25 cellular contexts compared by ENCODE assay signal in the genomic region with DNA sequence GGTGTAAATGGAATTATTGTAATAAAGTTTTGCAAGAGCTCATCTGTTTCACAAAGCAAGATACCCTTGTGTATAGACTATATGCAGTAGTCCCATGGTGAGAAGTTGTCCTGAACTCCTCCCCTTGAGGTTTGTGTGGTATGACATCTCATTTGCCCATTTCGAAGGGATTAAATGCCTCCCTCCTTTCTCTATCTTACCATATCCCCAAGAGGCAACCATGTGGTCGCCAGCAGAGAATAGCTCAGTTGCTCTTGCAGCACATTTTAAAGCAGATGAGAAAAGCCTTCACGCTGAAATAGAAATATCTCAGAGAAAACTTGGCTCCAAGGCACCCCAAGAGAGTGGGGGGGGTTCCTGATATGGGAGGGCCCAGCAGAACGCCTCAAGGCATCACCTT. TPM values are rescaled to one million over a fixed set of nuclear protein-coding genes. Genes with fewer than 3 reads are reported as not detected.
DNase-seq lines count a peak whose midpoint lies in the region; ATAC-seq and TF ChIP-seq lines count a peak whose summit lies in the region.
"Had no signal": no experiment of that assay in that cellular context is flagged by ENCODE, and none has a peak within 500 bp of the region (broad histone marks: within the 10 kb centered on the region; RNA-seq: fewer than 3 reads in every experiment).

No MANE protein-coding gene starts in this region.

- no peak overlapping the region for H2AK5ac ChIP-seq in neuronal stem cell (ENCODE audit: low read depth, low read length)

- no peak overlapping the region for H3K4ac ChIP-seq in neuronal stem cell (ENCODE audit: low read length)

- peaks cover 78% of the 10 kb centered on the region for H3K27me3 Mint-ChIP-seq in activated T-cell treated with anti-CD3 and anti-CD28 coated beads, Interleukin-2, amount 50 U/mL, for 72 hours (ENCODE audit: low read depth)

- peaks cover 2 to 4% of the 10 kb centered on the region in 2 donors for H3K36me3 Mint-ChIP-seq in activated T-cell treated with anti-CD3 and anti-CD28 coated beads, Interleukin-2, amount 50 U/mL, for 72 hours (ENCODE audit: insufficient read depth in 2 of 2)
- H3K36me3 Mint-ChIP-seq: immature natural killer cell; stimulated activated memory B cell treated with anti-CD40 and anti-IgM and Interleukin-4, amounts not matched to agents 10 μg/mL and 1 μg/mL and 100 μg/mL, for 72 hours had no signal

- no peak for ATAC-seq in activated T-cell treated with anti-CD3 and anti-CD28 coated beads, Interleukin-2, amount 50 U/mL, for 72 hours (replicated peaks in 1 of 2)
- ATAC-seq in HG03342 (IDR thresholded peaks at IDR 0.05; ENCODE audit: unreplicated experiment) (no peak), HG02678 (IDR thresholded peaks at IDR 0.05; ENCODE audit: unreplicated experiment) (no peak)
- ATAC-seq: K562; psoas muscle; stimulated activated memory B cell treated with anti-CD40 and anti-IgM and Interleukin-4, amounts not matched to agents 10 μg/mL and 1 μg/mL and 100 μg/mL, for 72 hours had no signal

- no peaks in the 10 kb centered on the region for H3K9me3 Mint-ChIP-seq in activated T-cell treated with anti-CD3 and anti-CD28 coated beads, Interleukin-2, amount 50 U/mL, for 72 hours
- H3K9me3 Mint-ChIP-seq: activated CD4-positive, alpha-beta memory T cell treated with anti-CD3 and anti-CD28 coated beads, Interleukin-2, amount 10 ng/mL, durations not matched to agents 7 days and 5 days; activated T-cell treated with anti-CD3 and anti-CD28 coated beads, Interleukin-2, amount 50 U/mL, for 24 hours; CD4-positive, alpha-beta T cell; stimulated activated memory B cell treated with anti-CD40 and anti-IgM and Interleukin-4, amounts not matched to agents 10 μg/mL and 1 μg/mL and 100 μg/mL, for 72 hours had no signal

- H3K4me1 Mint-ChIP-seq in activated T-cell treated with anti-CD3 and anti-CD28 coated beads, Interleukin-2, amount 50 U/mL, for 72 hours (ENCODE audit: low read depth): peaks cover 8% of the 10 kb centered on the region

- H3F3A ChIP-seq in MM.1S (ENCODE audit: insufficient read depth, low read length): no peaks in the 10 kb centered on the region

- H3K36me3 ChIP-seq in H7 (replicated peaks; ENCODE audit: control insufficient read depth, insufficient read depth, low read length) (peaks cover 14% of the 10 kb centered on the region), NT2/D1 (ENCODE audit: insufficient read depth, insufficient read length, low read length) (peaks cover 53% of the 10 kb centered on the region), neuronal stem cell (replicated peaks in 1 of 2; ENCODE audit: control insufficient read depth in 2 of 2, insufficient read depth in 2 of 2, low read length in 2 of 2) (peaks cover 0 to 3% of the 10 kb centered on the region in 2 donors), MM.1S (replicated peaks; ENCODE audit: insufficient read depth, low read length) (no peaks in the 10 kb centered on the region)
- H3K36me3 ChIP-seq: left ventricle myocardium inferior, neutrophil, thoracic aorta had no signal

- no CpG with 5 or more reads among the region's 4 CpGs for WGBS in neuronal stem cell (ENCODE audit: extremely low coverage in 2 of 2, insufficient read length in 2 of 2, insufficient replicate concordance in 1 of 2), 2 donors

- H3K4me1 ChIP-seq in NT2/D1 (ENCODE audit: insufficient read depth, insufficient read length) (no peaks in the 10 kb centered on the region), neuronal stem cell (ENCODE audit: control insufficient read depth in 2 of 2, insufficient read depth in 1 of 2, low read depth in 1 of 2, low read length in 2 of 2) (peaks cover 14 to 15% of the 10 kb centered on the region in 2 donors), MM.1S (ENCODE audit: low read length) (no peaks in the 10 kb centered on the region)

- H2BK5ac ChIP-seq in neuronal stem cell (ENCODE audit: low read length): no peak overlapping the region

- peak overlapping the region; percentile 57 for H3K9ac ChIP-seq in NT2/D1 (ENCODE audit: insufficient read length, low read depth)
- no peak overlapping the region for H3K9ac ChIP-seq in neuronal stem cell (ENCODE audit: low read depth, low read length, poor library complexity)
- no peak overlapping the region for H3K9ac ChIP-seq in MM.1S (ENCODE audit: low read length)

- H3K14ac ChIP-seq in neuronal stem cell (ENCODE audit: low read length): no peak overlapping the region

- H3K27me3 ChIP-seq in H7 (ENCODE audit: control insufficient read depth, insufficient read depth, low read length): no peaks in the 10 kb centered on the region
- H3K27me3 ChIP-seq in NT2/D1 (ENCODE audit: insufficient read depth, insufficient read length): no peaks in the 10 kb centered on the region
- H3K27me3 ChIP-seq in neuronal stem cell (ENCODE audit: control insufficient read depth in 3 of 3, insufficient read depth in 3 of 3, low read depth in 1 of 3, low read length in 3 of 3): no peaks in the 10 kb centered on the region
- peaks cover 17% of the 10 kb centered on the region for H3K27me3 ChIP-seq in MM.1S (replicated peaks; ENCODE audit: insufficient read depth, low read length)

- H2BK15ac ChIP-seq in neuronal stem cell (ENCODE audit: low read length): no peak overlapping the region

- H3K4me3 ChIP-seq in H7 (ENCODE audit: insufficient read depth, low read depth, low read length) (peak overlapping the region; percentile 99), NT2/D1 (ENCODE audit: insufficient read length, low read depth) (peak overlapping the region; percentile 97), iPS-11a (ENCODE audit: low read depth, low read length) (peak overlapping the region; percentile 98), neuronal stem cell (ENCODE audit: low read length in 2 of 2) (no peak overlapping the region), MM.1S (ENCODE audit: low read length) (no peak overlapping the region)
- H3K4me3 ChIP-seq: K562, left ventricle myocardium inferior, psoas muscle, thoracic aorta had no signal

- no peak overlapping the region for H4K91ac ChIP-seq in neuronal stem cell (ENCODE audit: low read depth, low read length, poor library complexity)

- H2BK12ac ChIP-seq in neuronal stem cell (ENCODE audit: low read length): no peak overlapping the region

- H2AFZ ChIP-seq in neuronal stem cell (ENCODE audit: low read length) (no peak overlapping the region), MM.1S (ENCODE audit: low read length) (no peak overlapping the region)

- no peak overlapping the region for H3K4me3 Mint-ChIP-seq in activated T-cell treated with anti-CD3 and anti-CD28 coated beads, Interleukin-2, amount 50 U/mL, for 72 hours
- H3K4me3 Mint-ChIP-seq: activated CD4-positive, alpha-beta memory T cell treated with anti-CD3 and anti-CD28 coated beads, Interleukin-2, amount 10 ng/mL, durations not matched to agents 7 days and 5 days; activated T-cell treated with anti-CD3 and anti-CD28 coated beads, Interleukin-2, amount 50 U/mL, for 24 hours; CD4-positive, alpha-beta T cell; immature natural killer cell; stimulated activated memory B cell treated with anti-CD40 and anti-IgM and Interleukin-4, amounts not matched to agents 10 μg/mL and 1 μg/mL and 100 μg/mL, for 72 hours had no signal

- no peak overlapping the region for H2BK120ac ChIP-seq in neuronal stem cell (ENCODE audit: low read depth, low read length)

- peak overlapping the region; percentile 24 for H3K18ac ChIP-seq in neuronal stem cell (ENCODE audit: low read length)

- DNase-seq in H7: no peak
- DNase-seq in NT2/D1 (ENCODE audit: low read depth, low spot score): no peak
- DNase-seq in neuronal stem cell (ENCODE audit: low spot score): no peak
- DNase-seq in activated T-cell treated with anti-CD3 and anti-CD28 coated beads, Interleukin-2, amount 50 U/mL, for 72 hours: no peak
- no peak for DNase-seq in MM.1S
- DNase-seq: activated CD4-positive, alpha-beta memory T cell treated with anti-CD3 and anti-CD28 coated beads, Interleukin-2, amount 10 ng/mL, durations not matched to agents 7 days and 5 days; activated naive CD4-positive, alpha-beta T cell treated with Interleukin-2 at 50 U/mL for 16 hours; activated T-cell treated with anti-CD3 and anti-CD28 coated beads, Interleukin-2, amount 50 U/mL, for 24 hours; CD4-positive, alpha-beta T cell; cortex of kidney; immature natural killer cell; left ventricle myocardium inferior; NCI-H2171; NCI-H524 treated with DMSO at 0.1 percent for 48 hours; psoas muscle; small intestine; T-helper 9 cell had no signal

- H3K9me2 ChIP-seq in MM.1S (replicated peaks; ENCODE audit: insufficient read depth, low read length): no peaks in the 10 kb centered on the region

- H3K27ac ChIP-seq in neuronal stem cell (replicated peaks; ENCODE audit: low read length): no peak overlapping the region
- H3K27ac ChIP-seq in MM.1S (ENCODE audit: low read length): no peak overlapping the region
- H3K27ac ChIP-seq: left ventricle myocardium inferior, neutrophil, psoas muscle, RWPE1, thoracic aorta had no signal

- no peak for TF ChIP-seq CTCF in MM.1S (IDR thresholded peaks at IDR 0.05; ENCODE audit: low read length)

- H4K8ac ChIP-seq in neuronal stem cell (ENCODE audit: low read depth, low read length): no peak overlapping the region

- H3K4me2 ChIP-seq in neuronal stem cell (ENCODE audit: insufficient read depth, low read length, poor library complexity, severe bottlenecking): peak overlapping the region; percentile 37
- no peak overlapping the region for H3K4me2 ChIP-seq in MM.1S (ENCODE audit: low read depth, low read length)

- H3K27ac Mint-ChIP-seq in activated T-cell treated with anti-CD3 and anti-CD28 coated beads, Interleukin-2, amount 50 U/mL, for 72 hours: no peak overlapping the region
- H3K27ac Mint-ChIP-seq: activated CD4-positive, alpha-beta memory T cell treated with anti-CD3 and anti-CD28 coated beads, Interleukin-2, amount 10 ng/mL, durations not matched to agents 7 days and 5 days; activated T-cell treated with anti-CD3 and anti-CD28 coated beads, Interleukin-2, amount 50 U/mL, for 24 hours; CD4-positive, alpha-beta T cell; immature natural killer cell; stimulated activated memory B cell treated with anti-CD40 and anti-IgM and Interleukin-4, amounts not matched to agents 10 μg/mL and 1 μg/mL and 100 μg/mL, for 72 hours had no signal

- H4K20me1 ChIP-seq in MM.1S (ENCODE audit: insufficient read depth, low read length): no peaks in the 10 kb centered on the region

- H3K79me1 ChIP-seq in neuronal stem cell (ENCODE audit: low read depth, low read length): no peaks in the 10 kb centered on the region

- H3K79me2 ChIP-seq in MM.1S (ENCODE audit: low read length): no peaks in the 10 kb centered on the region

- no peak overlapping the region for H3K23ac ChIP-seq in neuronal stem cell (ENCODE audit: low read depth, low read length, poor library complexity)

- no peaks in the 10 kb centered on the region for H3K9me3 ChIP-seq in NT2/D1 (ENCODE audit: insufficient read depth, low read length)
- no peaks in the 10 kb centered on the region for H3K9me3 ChIP-seq in neuronal stem cell (replicated peaks in 1 of 2; ENCODE audit: control insufficient read depth in 2 of 2, insufficient read depth in 1 of 2, low read depth in 1 of 2, low read length in 2 of 2)
- no peaks in the 10 kb centered on the region for H3K9me3 ChIP-seq in MM.1S (replicated peaks; ENCODE audit: insufficient read depth, low read length)
- H3K9me3 ChIP-seq: left ventricle myocardium inferior, neutrophil, psoas muscle, thoracic aorta had no signal

RNA-seq across cellular contexts. Expression of a gene that starts 4.6 kb away (rescaled TPM):
- total RNA-seq in H7 (2014; rRNA removed; shearing (Covaris generic)): 207 and 294 TPM in 2 replicates
- 42.9 TPM for polyA plus RNA-seq in neuronal stem cell (2013, experiment 1 of 2)
- 45.0 TPM for polyA plus RNA-seq in neuronal stem cell (2013, experiment 2 of 2)
- total RNA-seq in activated T-cell treated with anti-CD3 and anti-CD28 coated beads, Interleukin-2, amount 50 U/mL, for 72 hours: under 1 TPM; 0.23 to 0.50 TPM
- total RNA-seq: CD4-positive, alpha-beta T cell had no signal

Comparison
In these comparisons a context has a peak if more than half of its experiments do, and no peak if none do; other contexts are left out.
1. H3K4me3 ChIP-seq: peak in H7 (single experiment), NT2/D1 (single experiment) and iPS-11a (single experiment); none in neuronal stem cell (0 of 2) and MM.1S (single experiment).
2. RNA of a gene that starts 4.6 kb away (total RNA-seq): 207 to 294 TPM in H7; 0.23 to 0.50 TPM in activated T-cell treated with anti-CD3 and anti-CD28 coated beads, Interleukin-2, amount 50 U/mL, for 72 hours; every median in the first group is over 100 times any median in the second.